ENCODE assay signal across 8 cellular contexts in genomic region chr17:78324391-78325075, GRCh38. TPM values are rescaled to one million over a fixed set of nuclear protein-coding genes. Genes with fewer than 3 reads are reported as not detected.
DNase-seq lines count a peak whose midpoint lies in the region; ATAC-seq, FAIRE-seq and TF ChIP-seq lines count a peak whose summit lies in the region.

No MANE protein-coding gene starts in this region.

- FAIRE-seq in kidney (lab: Jason Lieb, UNC): no peak
- FAIRE-seq in RCC 7860 (lab: Jason Lieb, UNC): no peak

- H3K4me1 Mint-ChIP-seq in T-helper 1 cell treated with Interleukin-12 subunit alpha and Interleukin-12 subunit beta and Interleukin-4 antibody, amounts not matched to agents 30 μg/mL and 1 μg/mL, for 36 hours (ENCODE audit: low read depth): peaks cover 15% of the 10 kb centered on the region
- peaks cover 19% of the 10 kb centered on the region for H3K4me1 Mint-ChIP-seq in stimulated activated effector memory CD8-positive, alpha-beta T cell treated with anti-CD3 and anti-CD28 coated beads, Interleukin-12 subunit alpha, Interleukin-12 subunit beta, amount 100 ng/mL, for 72 hours

- no peak for TF ChIP-seq CTCF in kidney (IDR thresholded peaks at IDR 0.05; ENCODE audit: borderline replicate concordance, extremely low read depth, insufficient read depth)

- no peaks in the 10 kb centered on the region for H3K36me3 ChIP-seq in kidney (ENCODE audit: control insufficient read depth in 1 of 2, insufficient read depth in 2 of 2, low read length in 2 of 2)

- intact Hi-C loops in kidney (cut with DNase I): no loop called here

- H3K9me3 ChIP-seq in kidney (ENCODE audit: control insufficient read depth in 1 of 2, low read length in 2 of 2): no peaks in the 10 kb centered on the region

- no peak for DNase-seq in T-helper 1 cell
- peak; percentile 70 for DNase-seq in NOMO-1 treated with DMSO at 0.1 percent for 48 hours (lab: John Stamatoyannopoulos, UW; ENCODE audit: unreplicated experiment)
- DNase-seq in brain pericyte (ENCODE audit: low read depth, low spot score): peak; percentile 86
- peak; percentile 95 for DNase-seq in kidney
- no peak for DNase-seq in stimulated activated effector memory CD8-positive, alpha-beta T cell treated with anti-CD3 and anti-CD28 coated beads, Interleukin-12 subunit alpha, Interleukin-12 subunit beta, amount 100 ng/mL, for 72 hours (ENCODE audit: low spot score in 2 of 2)
- DNase-seq in NCI-H1048 (lab: John Stamatoyannopoulos, UW): no peak
- no peak for DNase-seq in RCC 7860 (ENCODE audit: low spot score)

- no peaks in the 10 kb centered on the region for H3K9me3 Mint-ChIP-seq in T-helper 1 cell treated with Interleukin-12 subunit alpha and Interleukin-12 subunit beta and Interleukin-4 antibody, amounts not matched to agents 30 μg/mL and 1 μg/mL, for 36 hours
- no peaks in the 10 kb centered on the region for H3K9me3 Mint-ChIP-seq in stimulated activated effector memory CD8-positive, alpha-beta T cell treated with anti-CD3 and anti-CD28 coated beads, Interleukin-12 subunit alpha, Interleukin-12 subunit beta, amount 100 ng/mL, for 72 hours

- H3K27ac ChIP-seq in kidney (ENCODE audit: low read depth in 2 of 2, low read length in 2 of 2): peak overlapping the region; percentile 59 to 83

- peak overlapping the region; percentile 9 for H3K4me3 Mint-ChIP-seq in T-helper 1 cell treated with Interleukin-12 subunit alpha and Interleukin-12 subunit beta and Interleukin-4 antibody, amounts not matched to agents 30 μg/mL and 1 μg/mL, for 36 hours
- H3K4me3 Mint-ChIP-seq in stimulated activated effector memory CD8-positive, alpha-beta T cell treated with anti-CD3 and anti-CD28 coated beads, Interleukin-12 subunit alpha, Interleukin-12 subunit beta, amount 100 ng/mL, for 72 hours: no peak overlapping the region

- H3K36me3 Mint-ChIP-seq in T-helper 1 cell treated with Interleukin-12 subunit alpha and Interleukin-12 subunit beta and Interleukin-4 antibody, amounts not matched to agents 30 μg/mL and 1 μg/mL, for 36 hours (ENCODE audit: low read depth): no peaks in the 10 kb centered on the region
- H3K36me3 Mint-ChIP-seq in stimulated activated effector memory CD8-positive, alpha-beta T cell treated with anti-CD3 and anti-CD28 coated beads, Interleukin-12 subunit alpha, Interleukin-12 subunit beta, amount 100 ng/mL, for 72 hours: peaks cover 7% of the 10 kb centered on the region

- H3K27me3 Mint-ChIP-seq in T-helper 1 cell treated with Interleukin-12 subunit alpha and Interleukin-12 subunit beta and Interleukin-4 antibody, amounts not matched to agents 30 μg/mL and 1 μg/mL, for 36 hours (ENCODE audit: low read depth): no peaks in the 10 kb centered on the region

- peak overlapping the region; percentile 74 for H3K27ac Mint-ChIP-seq in T-helper 1 cell treated with Interleukin-12 subunit alpha and Interleukin-12 subunit beta and Interleukin-4 antibody, amounts not matched to agents 30 μg/mL and 1 μg/mL, for 36 hours
- H3K27ac Mint-ChIP-seq in stimulated activated effector memory CD8-positive, alpha-beta T cell treated with anti-CD3 and anti-CD28 coated beads, Interleukin-12 subunit alpha, Interleukin-12 subunit beta, amount 100 ng/mL, for 72 hours: peak overlapping the region; percentile 84

- ATAC-seq in stimulated activated effector memory CD8-positive, alpha-beta T cell treated with anti-CD3 and anti-CD28 coated beads, Interleukin-12 subunit alpha, Interleukin-12 subunit beta, amount 100 ng/mL, for 72 hours: no peak

- H3K4me3 ChIP-seq in kidney (ENCODE audit: low read length in 2 of 2): no peak overlapping the region

- peaks cover 5 to 7% of the 10 kb centered on the region in 2 donors for H3K4me1 ChIP-seq in kidney (ENCODE audit: control insufficient read depth in 1 of 2, insufficient read depth in 1 of 2, low read depth in 1 of 2, low read length in 2 of 2)

- peak overlapping the region in 1 of 2 donors; percentile 23 for H3K9ac ChIP-seq in kidney (ENCODE audit: low read length in 2 of 2)

RNA-seq across cellular contexts. Expression of gene SOCS3, which starts 35.3 kb away (rescaled TPM):
- total RNA-seq in kidney: 110 TPM
- polyA plus RNA-seq in kidney (ENCODE audit: insufficient read depth, low read depth, low replicate concordance): 31.2 TPM

RNA-seq across cellular contexts. Expression of gene PGS1, which starts 53.9 kb away (rescaled TPM):
- 65.4 TPM for total RNA-seq in kidney
- 15.6 TPM for polyA plus RNA-seq in kidney (ENCODE audit: insufficient read depth, low read depth, low replicate concordance)

Comparison
In these comparisons a context has a peak if more than half of its experiments do, and no peak if none do; other contexts are left out.
1. DNase-seq: peak in NOMO-1 treated with DMSO at 0.1 percent for 48 hours (single experiment), brain pericyte (single experiment) and kidney (single experiment); none in T-helper 1 cell (0 of 5), stimulated activated effector memory CD8-positive, alpha-beta T cell treated with anti-CD3 and anti-CD28 coated beads, Interleukin-12 subunit alpha, Interleukin-12 subunit beta, amount 100 ng/mL, for 72 hours (0 of 2), NCI-H1048 (single experiment) and RCC 7860 (single experiment).